ENCODE assay signal across 15 cellular contexts in the genomic region with DNA sequence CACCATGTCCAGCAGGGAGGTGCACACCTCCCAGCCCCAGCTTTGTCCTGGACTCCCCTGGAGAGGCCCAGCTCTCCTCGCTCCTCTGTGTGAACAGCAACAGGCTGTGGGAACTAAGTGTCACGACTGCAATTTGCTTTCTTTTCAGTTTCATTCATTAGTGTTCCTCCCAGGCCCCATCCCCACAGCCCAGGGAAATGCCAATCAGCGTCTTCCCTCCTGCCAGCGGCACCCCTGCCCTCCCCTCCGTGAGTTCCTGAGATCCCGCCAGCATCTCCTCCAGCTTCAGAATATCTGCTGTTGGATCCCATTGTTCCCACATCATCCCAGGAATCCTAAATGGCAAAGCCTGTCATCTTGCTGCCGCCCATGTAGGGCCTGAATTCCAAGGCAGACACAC.
"Had no signal": no experiment of that assay in that cellular context is flagged by ENCODE, and none has a peak within 500 bp of the region (broad histone marks: within the 10 kb centered on the region; RNA-seq: fewer than 3 reads in every experiment).

No MANE protein-coding gene starts in this region.

- DNase-seq: activated CD4-positive, alpha-beta T cell treated with anti-CD3 and anti-CD28 coated beads for 4 hours; activated naive CD4-positive, alpha-beta T cell; effector memory CD4-positive, alpha-beta T cell; foreskin melanocyte; immature natural killer cell; mesenchymal stem cell; natural killer cell; occipital lobe; stimulated activated CD4-positive, alpha-beta T cell treated with anti-CD3 and anti-CD28 coated beads, Interleukin-2, amount 100 ng/mL, for 24 hours; T-helper 17 cell had no signal

- H3K27ac ChIP-seq: body of pancreas, epithelial cell of prostate, tibial nerve had no signal

- H3K9me3 ChIP-seq: body of pancreas, tibial nerve had no signal

- H3K27me3 ChIP-seq: body of pancreas, tibial nerve had no signal

- ATAC-seq: body of pancreas; natural killer cell; sciatic nerve; stimulated activated memory B cell treated with anti-CD40 and anti-IgM and Interleukin-4, amounts not matched to agents 10 μg/mL and 1 μg/mL and 100 μg/mL, for 72 hours; T-helper 17 cell had no signal

- H3K4me1 ChIP-seq: body of pancreas, tibial nerve had no signal

- H3K4me3 ChIP-seq: body of pancreas, tibial nerve had no signal
